8 cellular contexts compared by ENCODE assay signal in the genomic region with DNA sequence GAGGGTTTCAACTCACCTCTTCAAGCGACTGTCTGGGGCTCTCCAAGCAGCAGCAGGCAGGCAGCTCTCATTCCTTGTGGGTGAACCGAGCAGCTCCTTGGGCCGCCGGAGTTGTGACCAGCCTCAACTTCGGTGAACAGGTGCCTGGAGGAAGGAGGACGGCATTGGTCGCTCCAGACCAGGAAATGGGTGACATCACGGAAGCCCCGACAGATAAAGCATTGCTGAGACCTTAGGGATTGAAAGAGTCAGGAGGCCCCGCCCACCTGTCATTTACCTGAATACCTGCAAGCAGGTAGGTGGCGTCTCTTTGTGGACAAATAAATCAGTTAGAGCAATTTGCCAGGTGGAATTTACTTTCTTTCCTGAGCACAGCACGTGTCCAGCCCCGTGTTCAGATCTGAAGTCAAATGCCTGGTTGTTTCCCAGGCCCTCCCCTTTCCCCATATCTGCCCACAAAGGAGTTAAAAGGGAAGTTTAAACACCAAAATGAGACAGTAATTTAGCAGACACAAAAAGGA. TPM values are rescaled to one million over a fixed set of nuclear protein-coding genes. Genes with fewer than 3 reads are reported as not detected.
DNase-seq lines count a peak whose midpoint lies in the region; ATAC-seq lines count a peak whose summit lies in the region.

A gene (minus strand): TSS at position 115 of the 521 bp plus-strand sequence. CDS start 17,484 bp downstream, outside the sequence.

- H3K27me3 ChIP-seq in mesenchymal stem cell (ENCODE audit: control insufficient read depth in 1 of 2, insufficient read depth in 1 of 2, low read length in 2 of 2) = no peaks in the 10 kb centered on the region

- H2BK15ac ChIP-seq in mesenchymal stem cell (ENCODE audit: low read depth, poor library complexity, severe bottlenecking) = peak within 1 kb of the TSS; percentile 71

- H3K4me1 ChIP-seq in mesenchymal stem cell (ENCODE audit: control insufficient read depth, insufficient read depth, low read depth, low read length) = peaks cover 5% of the 10 kb centered on the region

- no peaks in the 10 kb centered on the region for H3K9me3 Mint-ChIP-seq in activated CD8-positive, alpha-beta memory T cell treated with anti-CD3 and anti-CD28 coated beads, Interleukin-2, amount 10 ng/mL, durations not matched to agents 7 days and 5 days (ENCODE audit: low read depth)

- H4K8ac ChIP-seq in mesenchymal stem cell (ENCODE audit: low read length) = peak within 1 kb of the TSS; percentile 72

- peak within 1 kb of the TSS; percentile 83 for H2BK120ac ChIP-seq in mesenchymal stem cell (ENCODE audit: low read depth, low read length)

- peak within 1 kb of the TSS; percentile 52 to 70 for H2BK12ac ChIP-seq in mesenchymal stem cell (ENCODE audit: low read length in 2 of 2)

- in situ Hi-C loops in T47D (cut with HindIII; ENCODE audit: low pct_unique_long_range_greater_than_20kb, low sequenced_read_pairs) = no loop called here

- 51% methylated on average over 13 of the region's 13 CpGs for WGBS in mesenchymal stem cell

- H3K4me2 ChIP-seq in mesenchymal stem cell (ENCODE audit: low read length, poor library complexity, severe bottlenecking) = no peak within 1 kb of the TSS

- no peak within 1 kb of the TSS for H3K27ac Mint-ChIP-seq in activated CD8-positive, alpha-beta memory T cell treated with anti-CD3 and anti-CD28 coated beads, Interleukin-2, amount 10 ng/mL, durations not matched to agents 7 days and 5 days

- H3K79me1 ChIP-seq in mesenchymal stem cell (replicated peaks; ENCODE audit: low read length, poor library complexity, severe bottlenecking) = no peaks in the 10 kb centered on the region

- no peak within 1 kb of the TSS for H3K4me3 ChIP-seq in mesenchymal stem cell (ENCODE audit: insufficient read depth in 1 of 2, low read depth in 1 of 2, low read length in 2 of 2)

- H4K91ac ChIP-seq in mesenchymal stem cell (ENCODE audit: low read length) = peak within 1 kb of the TSS; percentile 5

- peaks cover 35% of the 10 kb centered on the region for H3K27me3 Mint-ChIP-seq in activated CD8-positive, alpha-beta memory T cell treated with anti-CD3 and anti-CD28 coated beads, Interleukin-2, amount 10 ng/mL, durations not matched to agents 7 days and 5 days

- H3K9me3 ChIP-seq in mesenchymal stem cell (ENCODE audit: control insufficient read depth, low read length) = no peaks in the 10 kb centered on the region

- H3K9ac ChIP-seq in mesenchymal stem cell (ENCODE audit: low read length) = no peak within 1 kb of the TSS

- H3K14ac ChIP-seq in mesenchymal stem cell (ENCODE audit: low read length in 2 of 2) = peak within 1 kb of the TSS in 1 of 2 experiments; percentile 3

- H2AFZ ChIP-seq in mesenchymal stem cell (ENCODE audit: low read depth, low read length) = no peak within 1 kb of the TSS

- ATAC-seq in activated CD8-positive, alpha-beta memory T cell treated with anti-CD3 and anti-CD28 coated beads, Interleukin-2, amount 10 ng/mL, durations not matched to agents 7 days and 5 days = no peak
- ATAC-seq in GM21515 (IDR thresholded peaks at IDR 0.05; ENCODE audit: unreplicated experiment) = no peak

- no peaks in the 10 kb centered on the region for H3K36me3 ChIP-seq in mesenchymal stem cell (ENCODE audit: control insufficient read depth in 1 of 2, insufficient read depth in 2 of 2, low read depth in 1 of 2, low read length in 2 of 2)

- no peak within 1 kb of the TSS for H2AK5ac ChIP-seq in mesenchymal stem cell (ENCODE audit: low read length, severe bottlenecking)

- H3K36me3 Mint-ChIP-seq in activated CD8-positive, alpha-beta memory T cell treated with anti-CD3 and anti-CD28 coated beads, Interleukin-2, amount 10 ng/mL, durations not matched to agents 7 days and 5 days = no peaks in the 10 kb centered on the region

- peaks cover 3% of the 10 kb centered on the region for H3K4me1 Mint-ChIP-seq in activated CD8-positive, alpha-beta memory T cell treated with anti-CD3 and anti-CD28 coated beads, Interleukin-2, amount 10 ng/mL, durations not matched to agents 7 days and 5 days

- CTCF ChIA-PET in activated CD8-positive, alpha-beta memory T cell treated with anti-CD3 and anti-CD28 coated beads, Interleukin-2, amount 10 ng/mL, durations not matched to agents 7 days and 5 days (lab: Charles Lee) = no interaction called here

- DNase-seq in CD1c-positive myeloid dendritic cell (ENCODE audit: extremely low spot score) (peak; percentile 43), LoVo (ENCODE audit: low spot score) (peak; percentile 81), T47D (ENCODE audit: low read depth in 1 of 2, low spot score in 1 of 2) (peak; percentile 44 to 99), mesenchymal stem cell (no peak), NCI-H128 (lab: John Stamatoyannopoulos, UW; ENCODE audit: unreplicated experiment) (no peak)
- no peak for DNase-seq in activated CD8-positive, alpha-beta memory T cell treated with anti-CD3 and anti-CD28 coated beads, Interleukin-2, amount 10 ng/mL, durations not matched to agents 7 days and 5 days
- DNase-seq in stimulated activated CD4-positive, alpha-beta T cell treated with anti-CD3 and anti-CD28 coated beads, Interleukin-2, amount 100 ng/mL, for 48 hours = no peak

- no peak within 1 kb of the TSS for H2BK5ac ChIP-seq in mesenchymal stem cell (ENCODE audit: low read depth, low read length, poor library complexity, severe bottlenecking)

- peak within 1 kb of the TSS; percentile 15 for H3K27ac ChIP-seq in mesenchymal stem cell (ENCODE audit: low read length, poor library complexity, severe bottlenecking)

- peak within 1 kb of the TSS; percentile 73 to 79 for H3K4ac ChIP-seq in mesenchymal stem cell (ENCODE audit: low read depth in 1 of 2, low read length in 2 of 2)

- no peak within 1 kb of the TSS for H3K4me3 Mint-ChIP-seq in activated CD8-positive, alpha-beta memory T cell treated with anti-CD3 and anti-CD28 coated beads, Interleukin-2, amount 10 ng/mL, durations not matched to agents 7 days and 5 days

- H3K18ac ChIP-seq in mesenchymal stem cell (ENCODE audit: low read depth in 1 of 2, low read length in 2 of 2) = peak within 1 kb of the TSS; percentile 19 to 46

- H3K23ac ChIP-seq in mesenchymal stem cell (ENCODE audit: low read length in 2 of 2) = no peak within 1 kb of the TSS

RNA-seq across cellular contexts. Expression of the gene that starts here (rescaled TPM):
- 11.7 TPM for polyA plus RNA-seq in mesenchymal stem cell (2013, experiment 1 of 2)
- 11.7 TPM for polyA plus RNA-seq in mesenchymal stem cell (2013, experiment 2 of 2)
- not detected for total RNA-seq in activated CD8-positive, alpha-beta memory T cell treated with anti-CD3 and anti-CD28 coated beads, Interleukin-2, amount 10 ng/mL, durations not matched to agents 7 days and 5 days

Comparison
In these comparisons a context has a peak if more than half of its experiments do, and no peak if none do; other contexts are left out.
1. DNase-seq: peak in CD1c-positive myeloid dendritic cell (single experiment), LoVo (single experiment) and T47D (2 of 2); none in mesenchymal stem cell (single experiment), activated CD8-positive, alpha-beta memory T cell treated with anti-CD3 and anti-CD28 coated beads, Interleukin-2, amount 10 ng/mL, durations not matched to agents 7 days and 5 days (single experiment), stimulated activated CD4-positive, alpha-beta T cell treated with anti-CD3 and anti-CD28 coated beads, Interleukin-2, amount 100 ng/mL, for 48 hours (0 of 2) and NCI-H128 (single experiment).